Comparison of ENCODE assay signal across 11 cellular contexts in genomic region chr3:142576792-142577191, GRCh38. TPM values are rescaled to one million over a fixed set of nuclear protein-coding genes. Genes with fewer than 3 reads are reported as not detected.
DNase-seq lines count a peak whose midpoint lies in the region; ATAC-seq and TF ChIP-seq lines count a peak whose summit lies in the region.
"Had no signal": no experiment of that assay in that cellular context is flagged by ENCODE, and none has a peak within 500 bp of the region (broad histone marks: within the 10 kb centered on the region; RNA-seq: fewer than 3 reads in every experiment).

No MANE protein-coding gene starts in this region.

- H3K27me3 ChIP-seq in CD8-positive, alpha-beta memory T cell (ENCODE audit: insufficient read depth, low read length, poor library complexity, severe bottlenecking), result no peaks in the 10 kb centered on the region
- H3K27me3 ChIP-seq in KMS-11 (ENCODE audit: insufficient read depth, low read depth), result no peaks in the 10 kb centered on the region
- no peaks in the 10 kb centered on the region for H3K27me3 ChIP-seq in naive thymus-derived CD4-positive, alpha-beta T cell (ENCODE audit: control insufficient read depth in 2 of 2, insufficient read depth in 2 of 2, low read length in 2 of 2)
- H3K27me3 ChIP-seq: heart right ventricle had no signal

- H3K36me3 ChIP-seq in CD8-positive, alpha-beta memory T cell (ENCODE audit: insufficient read depth, low read length), result no peaks in the 10 kb centered on the region
- peaks cover 4% of the 10 kb centered on the region; the same call in 1 of the 2 replicates for H3K36me3 ChIP-seq in KMS-11 (ENCODE audit: insufficient read depth)
- H3K36me3 ChIP-seq in naive thymus-derived CD4-positive, alpha-beta T cell (ENCODE audit: control insufficient read depth in 2 of 3, insufficient read depth in 3 of 3, low read length in 3 of 3), result peaks cover 0 to 4% (median 0%) of the 10 kb centered on the region in 3 experiments

- no peak overlapping the region for H2AFZ ChIP-seq in KMS-11 (ENCODE audit: low read depth)

- peak overlapping the region; percentile 36 to 99 (median 98) for H3K27ac Mint-ChIP-seq in CD8-positive, alpha-beta memory T cell
- H3K27ac Mint-ChIP-seq in activated naive CD8-positive, alpha-beta T cell treated with anti-CD3 and anti-CD28 coated beads for 36 hours, result no peak overlapping the region
- H3K27ac Mint-ChIP-seq in naive thymus-derived CD4-positive, alpha-beta T cell, result peak overlapping the region in 7 of 9 donors; percentile 9 to 98 (median 96)

- CTCF ChIA-PET in CD8-positive, alpha-beta memory T cell (lab: Charles Lee), result interaction anchor here (1.3 to 3.9 kb wide), 3 partner anchors 20 to 425 kb away, joined by 3 to 11 read pairs (median 9); partner anchors contain the start of gene U2SURP
- CTCF ChIA-PET in naive thymus-derived CD4-positive, alpha-beta T cell (lab: Charles Lee), result interaction anchor here (0.8 kb wide), 1 partner anchor 436 kb away, joined by 3 read pairs; no protein-coding TSS in a partner anchor

- H3K4me1 ChIP-seq in CD8-positive, alpha-beta memory T cell (ENCODE audit: insufficient read depth, low read length), result peaks cover 48% of the 10 kb centered on the region
- peaks cover 40% of the 10 kb centered on the region for H3K4me1 ChIP-seq in KMS-11 (ENCODE audit: low read depth, poor library complexity, severe bottlenecking)
- H3K4me1 ChIP-seq in naive thymus-derived CD4-positive, alpha-beta T cell (ENCODE audit: control insufficient read depth in 2 of 2, insufficient read depth in 2 of 2, low read length in 2 of 2), result peaks cover 25 to 29% of the 10 kb centered on the region in 2 donors

- no peaks in the 10 kb centered on the region for H3K9me3 ChIP-seq in CD8-positive, alpha-beta memory T cell (ENCODE audit: low read length)
- no peaks in the 10 kb centered on the region for H3K9me3 ChIP-seq in naive thymus-derived CD4-positive, alpha-beta T cell (ENCODE audit: control insufficient read depth in 2 of 3, low read length in 3 of 3)
- H3K9me3 ChIP-seq: heart right ventricle had no signal

- peak overlapping the region; percentile 85 to 98 (median 98) for H3K4me3 Mint-ChIP-seq in CD8-positive, alpha-beta memory T cell
- H3K4me3 Mint-ChIP-seq in activated naive CD8-positive, alpha-beta T cell treated with anti-CD3 and anti-CD28 coated beads for 36 hours, result peak overlapping the region; percentile 97
- H3K4me3 Mint-ChIP-seq in naive thymus-derived CD4-positive, alpha-beta T cell, result peak overlapping the region; percentile 93 to 99 (median 97)

- ATAC-seq in naive thymus-derived CD4-positive, alpha-beta T cell, result no peak
- ATAC-seq in GM21515 (IDR thresholded peaks at IDR 0.05; ENCODE audit: unreplicated experiment), result no peak
- ATAC-seq: heart right ventricle had no signal

- H3K9ac ChIP-seq in KMS-11, result no peak overlapping the region

- POLR2A ChIA-PET in CD8-positive, alpha-beta memory T cell (lab: Charles Lee), result interaction anchor here (1.3 kb wide), 1 partner anchor 12 kb away, joined by 4 read pairs; no protein-coding TSS in a partner anchor
- POLR2A ChIA-PET in naive thymus-derived CD4-positive, alpha-beta T cell (lab: Charles Lee), result interaction anchor here (0.5 to 4.8 kb wide), 5 partner anchors 15 to 425 kb away, joined by 3 to 36 read pairs (median 5); partner anchors contain the start of genes PLS1, U2SURP and XRN1

- intact Hi-C loops in naive thymus-derived CD4-positive, alpha-beta T cell (cut with micrococcal nuclease), result loop anchor here (5.0 to 10.0 kb wide), 11 partner anchors 349 to 1634 kb away; partner anchors contain the start of genes SLC25A36 (in 2 of the 2), DIPK2A (in 1 of the 2), GK5 (in 1 of the 2) and RNF7 (in 1 of the 2)

- no peak for TF ChIP-seq CTCF in KMS-11 (conservative IDR thresholded peaks at IDR 0.05; ENCODE audit: low read depth, low read length)

- H3K27ac ChIP-seq in CD8-positive, alpha-beta memory T cell (ENCODE audit: low read depth, low read length), result no peak overlapping the region
- H3K27ac ChIP-seq in KMS-11, result no peak overlapping the region
- no peak overlapping the region for H3K27ac ChIP-seq in naive thymus-derived CD4-positive, alpha-beta T cell (ENCODE audit: low read depth, low read length)

- H3K4me2 ChIP-seq in KMS-11, result peak overlapping the region; percentile 58

- H3K4me3 ChIP-seq in CD8-positive, alpha-beta memory T cell (ENCODE audit: low read length), result no peak overlapping the region
- no peak overlapping the region for H3K4me3 ChIP-seq in KMS-11 (IDR thresholded peaks at IDR 0.05; ENCODE audit: insufficient read depth, low read depth, low read length)
- H3K4me3 ChIP-seq in naive thymus-derived CD4-positive, alpha-beta T cell (ENCODE audit: low read length), result no peak overlapping the region

- DNase-seq in CD8-positive, alpha-beta memory T cell, result no peak
- no peak for DNase-seq in activated naive CD8-positive, alpha-beta T cell treated with anti-CD3 and anti-CD28 coated beads for 36 hours
- DNase-seq in naive thymus-derived CD4-positive, alpha-beta T cell, result no peak
- DNase-seq in amygdala (lab: John Stamatoyannopoulos, UW) (no peak), MV-4-11 (lab: John Stamatoyannopoulos, UW) (no peak)
- no peak for DNase-seq in stimulated activated CD4-positive, alpha-beta T cell treated with anti-CD3 and anti-CD28 coated beads, Interleukin-1b, Interleukin-23, amount 100 ng/mL, for 48 hours
- DNase-seq: DMS53, heart right ventricle, NCI-H1694 treated with DMSO at 0.1 percent for 48 hours had no signal

- peaks cover 67% of the 10 kb centered on the region for H3K79me2 ChIP-seq in KMS-11 (ENCODE audit: insufficient read depth, low read depth)

- H3K9me3 Mint-ChIP-seq in CD8-positive, alpha-beta memory T cell, result no peaks in the 10 kb centered on the region
- no peaks in the 10 kb centered on the region for H3K9me3 Mint-ChIP-seq in activated naive CD8-positive, alpha-beta T cell treated with anti-CD3 and anti-CD28 coated beads for 36 hours
- peaks cover 0 to 1% (median 0%) of the 10 kb centered on the region in 11 donors for H3K9me3 Mint-ChIP-seq in naive thymus-derived CD4-positive, alpha-beta T cell

- H3K4me1 Mint-ChIP-seq in CD8-positive, alpha-beta memory T cell, result peaks cover 54 to 68% (median 66%) of the 10 kb centered on the region in 3 donors
- peaks cover 37% of the 10 kb centered on the region for H3K4me1 Mint-ChIP-seq in activated naive CD8-positive, alpha-beta T cell treated with anti-CD3 and anti-CD28 coated beads for 36 hours
- H3K4me1 Mint-ChIP-seq in naive thymus-derived CD4-positive, alpha-beta T cell, result peaks cover 45 to 65% (median 55%) of the 10 kb centered on the region in 7 donors

- no peaks in the 10 kb centered on the region for H3K27me3 Mint-ChIP-seq in CD8-positive, alpha-beta memory T cell
- no peaks in the 10 kb centered on the region for H3K27me3 Mint-ChIP-seq in activated naive CD8-positive, alpha-beta T cell treated with anti-CD3 and anti-CD28 coated beads for 36 hours
- peaks cover 0 to 7% (median 0%) of the 10 kb centered on the region in 5 donors for H3K27me3 Mint-ChIP-seq in naive thymus-derived CD4-positive, alpha-beta T cell

- 0 out of 2 replicates have a peak, but pooled peaks cover 3% of the 10 kb centered on the region for H4K20me1 ChIP-seq in KMS-11 (ENCODE audit: insufficient read depth)

- peaks cover 0 to 29% (median 9%) of the 10 kb centered on the region in 3 donors for H3K36me3 Mint-ChIP-seq in CD8-positive, alpha-beta memory T cell
- H3K36me3 Mint-ChIP-seq in activated naive CD8-positive, alpha-beta T cell treated with anti-CD3 and anti-CD28 coated beads for 36 hours, result peaks cover 28% of the 10 kb centered on the region
- peaks cover 0 to 16% (median 9%) of the 10 kb centered on the region in 5 donors for H3K36me3 Mint-ChIP-seq in naive thymus-derived CD4-positive, alpha-beta T cell

RNA-seq across cellular contexts. Expression of gene ATR, which starts 1.7 kb away (rescaled TPM):
- 10 to 100 TPM; 38.3 to 38.9 TPM for total RNA-seq in CD8-positive, alpha-beta memory T cell
- polyA plus RNA-seq in CD8-positive, alpha-beta memory T cell, result 10.2 TPM
- 10 to 100 TPM; 38.3 to 42.4 TPM for total RNA-seq in activated naive CD8-positive, alpha-beta T cell treated with anti-CD3 and anti-CD28 coated beads for 36 hours
- total RNA-seq in naive thymus-derived CD4-positive, alpha-beta T cell, result 10 to 100 TPM; 31.3 to 48.3 (median 36.2) TPM
- polyA plus RNA-seq in naive thymus-derived CD4-positive, alpha-beta T cell, result 10 to 100 TPM; 11.3 to 12.5 TPM

RNA-seq across cellular contexts. Expression of gene PLS1, which starts 19.4 kb away (rescaled TPM):
- 1 to 10 TPM; 3.7 to 4.1 TPM for total RNA-seq in CD8-positive, alpha-beta memory T cell
- 4.0 TPM for polyA plus RNA-seq in CD8-positive, alpha-beta memory T cell
- total RNA-seq in activated naive CD8-positive, alpha-beta T cell treated with anti-CD3 and anti-CD28 coated beads for 36 hours, result 1 to 10 TPM; 6.2 to 7.0 TPM
- total RNA-seq in naive thymus-derived CD4-positive, alpha-beta T cell, result 1 to 10 TPM; 1.6 to 2.8 (median 2.0) TPM
- 1 to 10 TPM; 3.7 to 6.4 TPM for polyA plus RNA-seq in naive thymus-derived CD4-positive, alpha-beta T cell
